In genomic region chr4:10673817-10674369, GRCh38 we compare ENCODE assay signal across 9 cellular contexts. TPM values are rescaled to one million over a fixed set of nuclear protein-coding genes. Genes with fewer than 3 reads are reported as not detected.
DNase-seq lines count a peak whose midpoint lies in the region; ATAC-seq and TF ChIP-seq lines count a peak whose summit lies in the region.
"Had no signal": no experiment of that assay in that cellular context is flagged by ENCODE, and none has a peak within 500 bp of the region (broad histone marks: within the 10 kb centered on the region; RNA-seq: fewer than 3 reads in every experiment).

No MANE protein-coding gene starts in this region.

- H3K27me3 ChIP-seq in upper lobe of right lung: no peaks in the 10 kb centered on the region

- H3K27me3 Mint-ChIP-seq in T-helper 1 cell treated with Interleukin-12 subunit alpha and Interleukin-12 subunit beta and Interleukin-4 antibody, amounts not matched to agents 30 μg/mL and 1 μg/mL, for 36 hours (ENCODE audit: low read depth): no peaks in the 10 kb centered on the region
- H3K27me3 Mint-ChIP-seq: activated naive CD4-positive, alpha-beta T cell treated with anti-CD3 and anti-CD28 coated beads, Interleukin-2, amount 50 U/mL, for 24 hours had no signal

- H3K4me1 Mint-ChIP-seq in T-helper 1 cell treated with Interleukin-12 subunit alpha and Interleukin-12 subunit beta and Interleukin-4 antibody, amounts not matched to agents 30 μg/mL and 1 μg/mL, for 36 hours (ENCODE audit: low read depth): peaks cover 37% of the 10 kb centered on the region

- no peaks in the 10 kb centered on the region for H3K36me3 ChIP-seq in upper lobe of right lung

- peaks cover 32% of the 10 kb centered on the region for H3K9me3 Mint-ChIP-seq in T-helper 1 cell treated with Interleukin-12 subunit alpha and Interleukin-12 subunit beta and Interleukin-4 antibody, amounts not matched to agents 30 μg/mL and 1 μg/mL, for 36 hours
- H3K9me3 Mint-ChIP-seq: activated naive CD4-positive, alpha-beta T cell treated with anti-CD3 and anti-CD28 coated beads, Interleukin-2, amount 50 U/mL, for 24 hours had no signal

- DNase-seq in SHP77 treated with DMSO at 0.1 percent for 48 hours (lab: John Stamatoyannopoulos, UW) (no peak), nucleus accumbens (lab: John Stamatoyannopoulos, UW) (no peak), upper lobe of right lung (no peak)
- DNase-seq in stimulated activated CD4-positive, alpha-beta T cell treated with anti-CD3 and anti-CD28 coated beads, Interleukin-2, amount 100 ng/mL, for 48 hours: no peak

- H3K27ac Mint-ChIP-seq in T-helper 1 cell treated with Interleukin-12 subunit alpha and Interleukin-12 subunit beta and Interleukin-4 antibody, amounts not matched to agents 30 μg/mL and 1 μg/mL, for 36 hours: peak overlapping the region; percentile 64
- H3K27ac Mint-ChIP-seq: activated naive CD4-positive, alpha-beta T cell treated with anti-CD3 and anti-CD28 coated beads, Interleukin-2, amount 50 U/mL, for 24 hours had no signal

- intact Hi-C loops in upper lobe of right lung (cut with DNase I): no loop called here

- H3K9me3 ChIP-seq in upper lobe of right lung: no peaks in the 10 kb centered on the region

- no peaks in the 10 kb centered on the region for H3K4me1 ChIP-seq in upper lobe of right lung

- peaks cover 10% of the 10 kb centered on the region for H3K36me3 Mint-ChIP-seq in T-helper 1 cell treated with Interleukin-12 subunit alpha and Interleukin-12 subunit beta and Interleukin-4 antibody, amounts not matched to agents 30 μg/mL and 1 μg/mL, for 36 hours (ENCODE audit: low read depth)
- H3K36me3 Mint-ChIP-seq: activated naive CD4-positive, alpha-beta T cell treated with anti-CD3 and anti-CD28 coated beads, Interleukin-2, amount 50 U/mL, for 24 hours had no signal

- TF ChIP-seq CTCF in upper lobe of right lung (IDR thresholded peaks at IDR 0.05): no peak

- peak overlapping the region; percentile 37 for H3K4me3 Mint-ChIP-seq in T-helper 1 cell treated with Interleukin-12 subunit alpha and Interleukin-12 subunit beta and Interleukin-4 antibody, amounts not matched to agents 30 μg/mL and 1 μg/mL, for 36 hours
- H3K4me3 Mint-ChIP-seq: activated naive CD4-positive, alpha-beta T cell treated with anti-CD3 and anti-CD28 coated beads, Interleukin-2, amount 50 U/mL, for 24 hours had no signal

- peak; percentile 71 for ATAC-seq in GM18511 (IDR thresholded peaks at IDR 0.05; ENCODE audit: unreplicated experiment)
- peak; percentile 54 for ATAC-seq in GM19467 (IDR thresholded peaks at IDR 0.05; ENCODE audit: unreplicated experiment)
- ATAC-seq in HG02973 (IDR thresholded peaks at IDR 0.05; ENCODE audit: unreplicated experiment): peak; percentile 80
- ATAC-seq in upper lobe of right lung: no peak

- no peak overlapping the region for H3K4me3 ChIP-seq in upper lobe of right lung

- no peak overlapping the region for H3K27ac ChIP-seq in upper lobe of right lung

RNA-seq across cellular contexts. Expression of gene CLNK, which starts 10.7 kb away (rescaled TPM):
- total RNA-seq in upper lobe of right lung: 0.35 TPM
